Comparison of ENCODE assay signal across 1 cellular context in the genomic region with DNA sequence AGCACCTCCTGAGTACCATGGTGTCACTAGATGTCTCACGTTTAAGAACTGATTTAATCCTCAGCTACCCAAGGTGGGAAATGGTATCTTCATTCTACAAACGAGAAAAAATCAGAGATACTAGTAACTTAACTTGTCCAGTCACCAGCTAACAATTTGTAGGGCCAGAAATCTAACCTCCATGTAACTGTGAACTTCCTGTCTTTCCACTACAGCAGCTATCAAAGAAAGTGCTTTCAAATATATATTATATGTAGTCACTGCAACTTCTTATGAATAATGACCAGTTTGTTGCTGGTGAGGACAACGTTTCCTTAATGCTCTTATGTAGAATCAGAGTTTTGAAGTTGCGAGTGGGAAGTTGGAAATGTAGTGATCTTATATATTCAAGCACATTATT.
TF ChIP-seq lines count a peak whose summit lies in the region.

No MANE protein-coding gene starts in this region.

TF ChIP-seq in endothelial cell of umbilical vein, 7 proteins besides CTCF, POLR2A, EP300 and RAD21:
- no peak for TF ChIP-seq JUN (IDR thresholded peaks at IDR 0.05; ENCODE audit: borderline replicate concordance, insufficient read depth, insufficient read length, low read depth)
- TF ChIP-seq, protein P1, sequence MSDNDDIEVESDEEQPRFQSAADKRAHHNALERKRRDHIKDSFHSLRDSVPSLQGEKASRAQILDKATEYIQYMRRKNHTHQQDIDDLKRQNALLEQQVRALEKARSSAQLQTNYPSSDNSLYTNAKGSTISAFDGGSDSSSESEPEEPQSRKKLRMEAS (IDR thresholded peaks at IDR 0.05; ENCODE audit: insufficient read depth, insufficient read length) = no peak
- no peak for TF ChIP-seq GATA2 (IDR thresholded peaks at IDR 0.05; ENCODE audit: insufficient read depth, insufficient read length, low read depth, low read length)
- no peak for TF ChIP-seq EZH2 (IDR thresholded peaks at IDR 0.05; ENCODE audit: borderline replicate concordance, low read depth, low read length, severe bottlenecking)
